12 cellular contexts compared by ENCODE assay signal in the genomic region with DNA sequence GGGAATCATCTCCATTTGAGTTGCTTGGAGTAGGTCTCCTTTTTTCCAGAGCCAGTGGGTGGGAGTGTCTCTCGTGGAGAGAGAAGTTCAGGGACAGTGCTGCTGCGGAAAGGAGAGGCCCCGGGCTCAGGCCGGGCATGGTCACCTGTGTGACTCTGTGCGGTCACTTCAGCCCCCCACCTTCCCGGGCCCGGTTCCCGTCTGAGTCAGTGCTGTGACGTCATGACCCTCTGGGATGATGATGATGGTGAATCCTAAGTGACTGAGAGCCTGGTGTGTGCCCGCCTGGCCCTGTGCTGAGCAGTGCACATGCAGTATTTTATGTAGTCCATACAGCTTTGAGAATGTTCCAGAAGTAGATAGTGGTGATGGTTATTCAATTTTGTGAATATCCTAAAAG. TPM values are rescaled to one million over a fixed set of nuclear protein-coding genes. Genes with fewer than 3 reads are reported as not detected.
DNase-seq lines count a peak whose midpoint lies in the region; ATAC-seq and TF ChIP-seq lines count a peak whose summit lies in the region.
"Had no signal": no experiment of that assay in that cellular context is flagged by ENCODE, and none has a peak within 500 bp of the region (broad histone marks: within the 10 kb centered on the region; RNA-seq: fewer than 3 reads in every experiment).

No MANE protein-coding gene starts in this region.

- TF ChIP-seq CTCF in natural killer cell (IDR thresholded peaks at IDR 0.05) (no peak), mammary epithelial cell (conservative IDR thresholded peaks at IDR 0.05 in 1 of 2, IDR thresholded peaks at IDR 0.05 in 1 of 2; ENCODE audit: extremely low read depth in 1 of 2, insufficient read depth in 1 of 2, low read depth in 1 of 2, low read length in 2 of 2) (no peak), uterus (IDR thresholded peaks at IDR 0.05) (no peak), omental fat pad (IDR thresholded peaks at IDR 0.05) (no peak)

- H3K27me3 Mint-ChIP-seq in natural killer cell (ENCODE audit: low read depth in 2 of 2): no peaks in the 10 kb centered on the region
- H3K27me3 Mint-ChIP-seq in natural killer cell treated with Interleukin-12 subunit alpha and Interleukin-12 subunit beta and Interleukin-15 and Interleukin-18, amount 100 ng/mL, for 72 hours: no peaks in the 10 kb centered on the region
- no peaks in the 10 kb centered on the region for H3K27me3 Mint-ChIP-seq in naive thymus-derived CD4-positive, alpha-beta T cell

- no peaks in the 10 kb centered on the region for H3K27me3 ChIP-seq in mammary epithelial cell (ENCODE audit: insufficient read depth, low read length)
- no peaks in the 10 kb centered on the region for H3K27me3 ChIP-seq in naive thymus-derived CD4-positive, alpha-beta T cell (ENCODE audit: control insufficient read depth in 2 of 2, insufficient read depth in 2 of 2, low read length in 2 of 2)
- H3K27me3 ChIP-seq in uterus: no peaks in the 10 kb centered on the region
- H3K27me3 ChIP-seq: BE2C had no signal

- H3K27ac Mint-ChIP-seq in natural killer cell: peak overlapping the region; percentile 93 to 95
- peak overlapping the region in 1 of 2 donors; percentile 97 for H3K27ac Mint-ChIP-seq in natural killer cell treated with Interleukin-12 subunit alpha and Interleukin-12 subunit beta and Interleukin-15 and Interleukin-18, amount 100 ng/mL, for 72 hours
- peak overlapping the region; percentile 90 to 99 (median 96) for H3K27ac Mint-ChIP-seq in naive thymus-derived CD4-positive, alpha-beta T cell

- DNase-seq in natural killer cell (no peak), mammary epithelial cell (no peak), uterus (no peak), omental fat pad (ENCODE audit: low spot score) (no peak), AG08395 (ENCODE audit: low spot score) (no peak), CD1c-positive myeloid dendritic cell (ENCODE audit: extremely low spot score) (no peak)
- no peak for DNase-seq in natural killer cell treated with Interleukin-12 subunit alpha and Interleukin-12 subunit beta and Interleukin-15 and Interleukin-18, amount 100 ng/mL, for 72 hours (ENCODE audit: low spot score)
- no peak for DNase-seq in naive thymus-derived CD4-positive, alpha-beta T cell
- DNase-seq: activated gamma-delta T cell, BE2C, NCI-H446 treated with DMSO at 0.1 percent for 48 hours, SHP77 had no signal

- no TSS peak for BruUV-seq in mammary epithelial cell (replicated peaks; lab: Mats Ljungman, UMichigan)

- ATAC-seq in natural killer cell (no peak), omental fat pad (ENCODE audit: low FRiP score) (no peak)
- no peak for ATAC-seq in natural killer cell treated with Interleukin-12 subunit alpha and Interleukin-12 subunit beta and Interleukin-15 and Interleukin-18, amount 100 ng/mL, for 72 hours
- ATAC-seq in naive thymus-derived CD4-positive, alpha-beta T cell: no peak

- H3K4me2 ChIP-seq in mammary epithelial cell (ENCODE audit: insufficient read depth, low read depth, low read length): no peak overlapping the region

- H3K27ac ChIP-seq in mammary epithelial cell (ENCODE audit: insufficient read depth, low read depth, low read length) (peak overlapping the region; percentile 2), uterus (peak overlapping the region; percentile 91 to 98)
- peak overlapping the region; percentile 82 for H3K27ac ChIP-seq in naive thymus-derived CD4-positive, alpha-beta T cell (ENCODE audit: low read depth, low read length)

- H3K4me3 Mint-ChIP-seq in natural killer cell: peak overlapping the region; percentile 17
- H3K4me3 Mint-ChIP-seq in natural killer cell treated with Interleukin-12 subunit alpha and Interleukin-12 subunit beta and Interleukin-15 and Interleukin-18, amount 100 ng/mL, for 72 hours: no peak overlapping the region
- peak overlapping the region in 5 of 10 donors; percentile 27 to 91 (median 53) for H3K4me3 Mint-ChIP-seq in naive thymus-derived CD4-positive, alpha-beta T cell

- H3K9me3 ChIP-seq in mammary epithelial cell (replicated peaks; ENCODE audit: insufficient read depth, low read length) (no peaks in the 10 kb centered on the region), uterus (no peaks in the 10 kb centered on the region)
- no peaks in the 10 kb centered on the region for H3K9me3 ChIP-seq in naive thymus-derived CD4-positive, alpha-beta T cell (ENCODE audit: control insufficient read depth in 2 of 3, low read length in 3 of 3)
- H3K9me3 ChIP-seq: BE2C had no signal

- H3K36me3 Mint-ChIP-seq in natural killer cell: no peaks in the 10 kb centered on the region
- peaks cover 1% of the 10 kb centered on the region for H3K36me3 Mint-ChIP-seq in natural killer cell treated with Interleukin-12 subunit alpha and Interleukin-12 subunit beta and Interleukin-15 and Interleukin-18, amount 100 ng/mL, for 72 hours
- H3K36me3 Mint-ChIP-seq in naive thymus-derived CD4-positive, alpha-beta T cell: peaks cover 4 to 29% (median 11%) of the 10 kb centered on the region in 5 donors

- peaks cover 74% of the 10 kb centered on the region for H3K79me2 ChIP-seq in mammary epithelial cell (ENCODE audit: insufficient read depth, low read length)

- no peak for TF ChIP-seq POLR2A in uterus (IDR thresholded peaks at IDR 0.05)

- H2AFZ ChIP-seq in mammary epithelial cell (ENCODE audit: low read depth, low read length): no peak overlapping the region

- peaks cover 61 to 67% of the 10 kb centered on the region in 2 donors for H3K4me1 Mint-ChIP-seq in natural killer cell
- H3K4me1 Mint-ChIP-seq in natural killer cell treated with Interleukin-12 subunit alpha and Interleukin-12 subunit beta and Interleukin-15 and Interleukin-18, amount 100 ng/mL, for 72 hours (ENCODE audit: low read depth in 2 of 2): peaks cover 47% of the 10 kb centered on the region in 2 donors
- H3K4me1 Mint-ChIP-seq in naive thymus-derived CD4-positive, alpha-beta T cell: peaks cover 42 to 86% (median 80%) of the 10 kb centered on the region in 7 donors

- intact Hi-C loops in natural killer cell (cut with micrococcal nuclease): no loop called here
- intact Hi-C loops in mammary epithelial cell (cut with micrococcal nuclease): no loop called here
- intact Hi-C loops in naive thymus-derived CD4-positive, alpha-beta T cell (cut with micrococcal nuclease): loop anchor here in 1 of 2 donors (10.0 kb wide), 1 partner anchor 1438 kb away; a partner anchor contains a TSS
- intact Hi-C loops in uterus (cut with DNase I; ENCODE audit: low total_unique reads): loop anchor here (5.0 kb wide), 1 partner anchor 61 kb away; a partner anchor contains a TSS

- H4K20me1 ChIP-seq in mammary epithelial cell (ENCODE audit: insufficient read depth, low read length): no peaks in the 10 kb centered on the region

- H3K4me3 ChIP-seq in mammary epithelial cell (replicated peaks in 1 of 3; ENCODE audit: insufficient read depth in 1 of 3, low read depth in 2 of 3, low read length in 3 of 3) (no peak overlapping the region), uterus (no peak overlapping the region)
- H3K4me3 ChIP-seq in naive thymus-derived CD4-positive, alpha-beta T cell (ENCODE audit: low read length): no peak overlapping the region

- dilution Hi-C loops in mammary epithelial cell (cut with HindIII; ENCODE audit: low sequenced_read_pairs): no loop called here

- in situ Hi-C loops in mammary epithelial cell (cut with MboI; ENCODE audit: low sequenced_read_pairs in 2 of 2): loop anchor here in 1 of 2 donors (10.0 kb wide), 1 partner anchor 58 kb away; a partner anchor contains a TSS

- peaks cover 3% of the 10 kb centered on the region for H3K36me3 ChIP-seq in mammary epithelial cell (ENCODE audit: insufficient read depth, low read length)
- H3K36me3 ChIP-seq in naive thymus-derived CD4-positive, alpha-beta T cell (ENCODE audit: control insufficient read depth in 2 of 3, insufficient read depth in 3 of 3, low read length in 3 of 3): peaks cover 0 to 12% (median 0%) of the 10 kb centered on the region in 3 experiments
- H3K36me3 ChIP-seq in uterus: no peaks in the 10 kb centered on the region

- no peak overlapping the region for H3K9ac ChIP-seq in mammary epithelial cell (ENCODE audit: insufficient read depth, low read length)

- POLR2A ChIA-PET in naive thymus-derived CD4-positive, alpha-beta T cell (lab: Charles Lee): interaction anchor here (2.1 to 2.2 kb wide), 2 partner anchors 9 to 101 kb away, joined by 6 to 11 read pairs; no protein-coding TSS in a partner anchor

- 93% methylated on average over 6 of the region's 10 CpGs for WGBS in mammary epithelial cell (ENCODE audit: low coverage, missing lambda C conversion rate)

- no peaks in the 10 kb centered on the region for H3K9me3 Mint-ChIP-seq in natural killer cell
- H3K9me3 Mint-ChIP-seq in natural killer cell treated with Interleukin-12 subunit alpha and Interleukin-12 subunit beta and Interleukin-15 and Interleukin-18, amount 100 ng/mL, for 72 hours: no peaks in the 10 kb centered on the region
- H3K9me3 Mint-ChIP-seq in naive thymus-derived CD4-positive, alpha-beta T cell: no peaks in the 10 kb centered on the region

- CTCF ChIA-PET in mammary epithelial cell (lab: Charles Lee; ENCODE audit: low non-redundant PET): no interaction called here
- CTCF ChIA-PET in naive thymus-derived CD4-positive, alpha-beta T cell (lab: Charles Lee): no interaction called here

- H3K4me1 ChIP-seq in mammary epithelial cell (ENCODE audit: insufficient read depth, low read length): peaks cover 28% of the 10 kb centered on the region
- peaks cover 15 to 60% of the 10 kb centered on the region in 2 donors for H3K4me1 ChIP-seq in naive thymus-derived CD4-positive, alpha-beta T cell (ENCODE audit: control insufficient read depth in 2 of 2, insufficient read depth in 2 of 2, low read length in 2 of 2)
- peaks cover 12 to 14% of the 10 kb centered on the region in 2 donors for H3K4me1 ChIP-seq in uterus

RNA-seq across cellular contexts. Expression of a gene that starts 32.6 kb away (rescaled TPM):
- total RNA-seq in natural killer cell (100 to 1,000 TPM; 140 to 156 (median 143) TPM), mammary epithelial cell (10 to 100 TPM; 35.5 to 41.5 TPM), uterus (10 to 100 TPM; 12.9 to 40.2 (median 14.6) TPM), omental fat pad (10 to 100 TPM; 14.8 to 36.9 (median 28.1) TPM)
- total RNA-seq in natural killer cell treated with Interleukin-12 subunit alpha and Interleukin-12 subunit beta and Interleukin-15 and Interleukin-18, amount 100 ng/mL, for 72 hours: 10 to 100 TPM; 87.3 to 99.4 TPM
- polyA plus RNA-seq in mammary epithelial cell: 14.3 TPM
- polyA minus RNA-seq in mammary epithelial cell: 3.3 TPM
- 100 to 1,000 TPM in 1 of 5 experiments, 10 to 100 TPM in 4; 69.4 to 114 (median 90.1) TPM for total RNA-seq in naive thymus-derived CD4-positive, alpha-beta T cell
- polyA plus RNA-seq in naive thymus-derived CD4-positive, alpha-beta T cell: 10 to 100 TPM; 36.7 to 49.1 TPM

Comparison
In these comparisons a context has a peak if more than half of its experiments do, and no peak if none do; other contexts are left out.
1. H3K27ac ChIP-seq: peak in every context shown above with its lines; median percentile 94 in uterus; 82 in naive thymus-derived CD4-positive, alpha-beta T cell; 2 in mammary epithelial cell.